ENCODE assay signal across 7 cellular contexts in the genomic region with DNA sequence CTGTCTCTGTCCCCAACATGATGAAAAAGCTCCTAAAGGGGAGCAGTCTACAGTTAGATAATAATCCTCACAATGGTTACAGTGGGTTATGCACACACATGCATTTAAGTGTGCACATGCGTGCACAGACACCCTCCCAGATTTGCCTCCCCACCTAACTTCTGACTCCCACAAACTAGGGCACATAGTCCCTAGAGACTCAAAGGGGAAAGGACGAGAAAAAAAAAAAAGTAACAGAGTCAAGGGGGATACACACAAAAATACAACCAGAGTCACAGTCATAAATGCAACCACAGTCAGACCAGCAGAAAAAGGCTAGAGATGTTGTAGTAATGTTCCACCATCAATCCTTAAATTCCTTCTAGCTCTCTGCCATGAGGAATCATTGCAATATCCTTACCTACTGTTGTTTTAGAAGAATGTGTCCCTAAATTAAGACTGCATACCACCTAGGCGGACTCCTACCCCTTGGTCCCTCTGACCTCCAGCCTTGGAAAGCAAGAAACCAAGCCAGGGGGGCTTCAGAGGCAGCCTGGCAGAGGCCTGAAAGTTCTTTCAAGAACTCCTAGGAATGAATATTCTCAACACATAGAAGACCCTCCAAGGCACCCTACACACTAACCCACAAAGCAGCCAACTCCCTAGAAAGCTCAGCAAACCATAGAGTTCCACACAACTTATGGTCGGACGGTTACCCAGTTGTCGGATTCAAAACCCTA. TPM values are rescaled to one million over a fixed set of nuclear protein-coding genes. Genes with fewer than 3 reads are reported as not detected.
A peak's percentile ranks its signal among the peaks of the same experiment; 100 is the strongest.
DNase-seq lines count a peak whose midpoint lies in the region; ATAC-seq and TF ChIP-seq lines count a peak whose summit lies in the region.

No MANE protein-coding gene starts in this region.

- peak overlapping the region; percentile 93 for H3K4me3 Mint-ChIP-seq in activated naive CD8-positive, alpha-beta T cell treated with anti-CD3 and anti-CD28 coated beads, Interleukin-2, amount 50 U/mL, for 24 hours

- peak overlapping the region; percentile 32 for H2AK9ac ChIP-seq in IMR-90 (replicated peaks; ENCODE audit: low read depth, low read length, poor library complexity)

- H3K23ac ChIP-seq in IMR-90 (ENCODE audit: low read depth, low read length): peak overlapping the region; percentile 97

- H3K4ac ChIP-seq in IMR-90 (ENCODE audit: low read depth, low read length): peak overlapping the region; percentile 85

- no peak overlapping the region for H3K18ac ChIP-seq in IMR-90 (ENCODE audit: low read depth, low read length)

- H3K4me2 ChIP-seq in IMR-90 (ENCODE audit: low read depth, low read length): peak overlapping the region; percentile 100

- peak overlapping the region; percentile 61; the same call in 1 of the 2 replicates for H3K56ac ChIP-seq in IMR-90 (ENCODE audit: extremely low read depth, insufficient read depth, low read length)

- H2BK5ac ChIP-seq in IMR-90 (ENCODE audit: low read depth, low read length, poor library complexity, severe bottlenecking): peak overlapping the region; percentile 71

- H4K91ac ChIP-seq in IMR-90 (ENCODE audit: insufficient read depth, low read depth, low read length): peak overlapping the region; percentile 44; the same call in 1 of the 2 replicates

- CTCF ChIA-PET in IMR-90 (lab: Yijun Ruan, JAX): interaction anchor here (1.3 kb wide), 1 partner anchor 10 kb away, joined by 3 read pairs; a partner anchor contains a TSS

- no peak for TF ChIP-seq POLR2A in IMR-90 (IDR thresholded peaks at IDR 0.05; ENCODE audit: low read depth, low read length)
- no peak for TF ChIP-seq POLR2A in suprapubic skin (IDR thresholded peaks at IDR 0.05)

- no peak overlapping the region for H2BK20ac ChIP-seq in IMR-90 (ENCODE audit: low read depth, low read length)

- no peaks in the 10 kb centered on the region for H3K9me3 Mint-ChIP-seq in activated naive CD8-positive, alpha-beta T cell treated with anti-CD3 and anti-CD28 coated beads, Interleukin-2, amount 50 U/mL, for 24 hours

- peaks cover 53% of the 10 kb centered on the region for H3K4me1 Mint-ChIP-seq in activated naive CD8-positive, alpha-beta T cell treated with anti-CD3 and anti-CD28 coated beads, Interleukin-2, amount 50 U/mL, for 24 hours

- no peak for TF ChIP-seq RAD21 in IMR-90 (IDR thresholded peaks at IDR 0.05; ENCODE audit: low read length)

- H3K4me3 ChIP-seq in IMR-90 (ENCODE audit: insufficient read depth, low read depth, low read length) (peak overlapping the region; percentile 78), kidney epithelial cell (ENCODE audit: low read depth, low read length) (peak overlapping the region; percentile 90), suprapubic skin (peak overlapping the region; percentile 96)

- no peak for TF ChIP-seq CTCF in IMR-90 (conservative IDR thresholded peaks at IDR 0.05; ENCODE audit: low read depth, low read length)
- no peak for TF ChIP-seq CTCF in kidney epithelial cell (IDR thresholded peaks at IDR 0.05; ENCODE audit: insufficient read depth, low read length, poor library complexity, severe bottlenecking)
- no peak for TF ChIP-seq CTCF in suprapubic skin (IDR thresholded peaks at IDR 0.05)

- no peak overlapping the region for H4K5ac ChIP-seq in IMR-90 (ENCODE audit: low read depth, low read length)

- H3K9me3 ChIP-seq in IMR-90 (ENCODE audit: control insufficient read depth, insufficient read depth, low read length): no peaks in the 10 kb centered on the region
- no peaks in the 10 kb centered on the region for H3K9me3 ChIP-seq in suprapubic skin

- no peak for ATAC-seq in IMR-90 (ENCODE audit: low read depth)
- no peak for ATAC-seq in activated naive CD8-positive, alpha-beta T cell treated with anti-CD3 and anti-CD28 coated beads, Interleukin-2, amount 50 U/mL, for 24 hours
- no peak for ATAC-seq in HG02938 (IDR thresholded peaks at IDR 0.05; ENCODE audit: unreplicated experiment)
- ATAC-seq in GM21526 (IDR thresholded peaks at IDR 0.05; ENCODE audit: low FRiP score, unreplicated experiment): no peak

- intact Hi-C loops in IMR-90 (cut with micrococcal nuclease): no loop called here

- H3K27me3 ChIP-seq in IMR-90 (ENCODE audit: control insufficient read depth, insufficient read depth, low read length) (no peaks in the 10 kb centered on the region), kidney epithelial cell (ENCODE audit: control insufficient read depth, insufficient read depth, low read length) (no peaks in the 10 kb centered on the region), suprapubic skin (no peaks in the 10 kb centered on the region)

- dilution Hi-C loops in IMR-90 (cut with HindIII; ENCODE audit: low sequenced_read_pairs, unreplicated experiment): no loop called here

- H3K36me3 Mint-ChIP-seq in activated naive CD8-positive, alpha-beta T cell treated with anti-CD3 and anti-CD28 coated beads, Interleukin-2, amount 50 U/mL, for 24 hours (ENCODE audit: low read depth): peaks cover 26% of the 10 kb centered on the region

- no peaks in the 10 kb centered on the region for H3K27me3 Mint-ChIP-seq in activated naive CD8-positive, alpha-beta T cell treated with anti-CD3 and anti-CD28 coated beads, Interleukin-2, amount 50 U/mL, for 24 hours

- H3K9ac ChIP-seq in IMR-90 (ENCODE audit: low read depth, low read length): peak overlapping the region; percentile 92

- POLR2A ChIA-PET in IMR-90 (lab: Charles Lee; ENCODE audit: unreplicated experiment): interaction anchor here (0.9 kb wide), 1 partner anchor 33 kb away, joined by 4 read pairs; no protein-coding TSS in a partner anchor

- no peak for TF ChIP-seq EP300 in suprapubic skin (IDR thresholded peaks at IDR 0.05)

- peak overlapping the region; percentile 92; the same call in 1 of the 2 replicates for H2AK5ac ChIP-seq in IMR-90 (ENCODE audit: low read depth, low read length)

- H4K8ac ChIP-seq in IMR-90 (ENCODE audit: low read depth in 2 of 2, low read length in 2 of 2): peak overlapping the region; percentile 19 to 67

- no peak for DNase-seq in IMR-90
- no peak for DNase-seq in activated naive CD8-positive, alpha-beta T cell treated with anti-CD3 and anti-CD28 coated beads, Interleukin-2, amount 50 U/mL, for 24 hours
- DNase-seq in kidney epithelial cell (ENCODE audit: low read depth): no peak
- DNase-seq in suprapubic skin (ENCODE audit: low spot score in 2 of 2): peak in 1 of 2 donors; percentile 55
- DNase-seq in HuH-7.5 (ENCODE audit: low spot score): no peak

- H2BK15ac ChIP-seq in IMR-90 (ENCODE audit: low read depth, low read length): no peak overlapping the region

- peaks cover 27 to 77% of the 10 kb centered on the region in 2 experiments for H3K79me1 ChIP-seq in IMR-90 (ENCODE audit: low read depth in 1 of 2, low read length in 2 of 2)

- peaks cover 13% of the 10 kb centered on the region for H3K4me1 ChIP-seq in IMR-90 (ENCODE audit: control insufficient read depth, insufficient read depth, low read length)
- peaks cover 59% of the 10 kb centered on the region for H3K4me1 ChIP-seq in suprapubic skin

- H3K36me3 ChIP-seq in IMR-90 (ENCODE audit: control insufficient read depth, insufficient read depth, low read length) (peaks cover 34% of the 10 kb centered on the region), kidney epithelial cell (ENCODE audit: control insufficient read depth, insufficient read depth, low read length) (peaks cover 2% of the 10 kb centered on the region), suprapubic skin (peaks cover 43% of the 10 kb centered on the region)

- 80% methylated on average over 1 of the region's 6 CpGs; no CpG with 5 or more reads in 1 of the 2 experiments for WGBS in IMR-90 (ENCODE audit: extremely low coverage in 2 of 2, insufficient read length in 1 of 2), 2 experiments
- 32% methylated on average over 6 of the region's 6 CpGs for WGBS in suprapubic skin

- in situ Hi-C loops in IMR-90 (cut with MboI; ENCODE audit: low sequenced_read_pairs): loop anchor here (25.0 kb wide), 1 partner anchor 420 kb away; a partner anchor contains a TSS

- H3K14ac ChIP-seq in IMR-90 (replicated peaks; ENCODE audit: low read depth, low read length): peak overlapping the region; percentile 98

- BruUV-seq in IMR-90 (replicated peaks; lab: Mats Ljungman, UMichigan): no TSS peak

- H4K20me1 ChIP-seq in IMR-90 (ENCODE audit: insufficient read depth, low read length): peaks cover 41% of the 10 kb centered on the region

- H3K27ac ChIP-seq in IMR-90 (ENCODE audit: insufficient read depth, low read length) (peak overlapping the region; percentile 92), suprapubic skin (peak overlapping the region; percentile 92)

- H2BK120ac ChIP-seq in IMR-90 (ENCODE audit: low read depth, low read length): no peak overlapping the region

- peak overlapping the region; percentile 86 for H2AFZ ChIP-seq in IMR-90 (replicated peaks; ENCODE audit: low read length, poor library complexity)

- peaks cover 24% of the 10 kb centered on the region for H3K9me1 ChIP-seq in IMR-90 (ENCODE audit: insufficient read depth, low read length)

- peak overlapping the region; percentile 90 for H3K27ac Mint-ChIP-seq in activated naive CD8-positive, alpha-beta T cell treated with anti-CD3 and anti-CD28 coated beads, Interleukin-2, amount 50 U/mL, for 24 hours

RNA-seq across cellular contexts. Expression of a gene that starts 1.3 kb away (rescaled TPM):
- total RNA-seq in IMR-90 (2012; rRNA removed): 1.9 and 2.7 TPM in 2 replicates
- polyA plus RNA-seq in IMR-90 (2012; rRNA removed): 20.1 and 22.2 TPM in 2 replicates
- 12.2 and 16.7 TPM in 2 replicates for polyA plus RNA-seq in IMR-90 (2012; cell fraction: cytosol; rRNA removed)
- polyA plus RNA-seq in IMR-90 (2012; cell fraction: nucleus; rRNA removed; ENCODE audit: low replicate concordance): 59.1 and 73.2 TPM in 2 replicates
- total RNA-seq in kidney epithelial cell: 21.5 and 21.7 TPM in 2 replicates
- total RNA-seq in suprapubic skin: 10 to 100 TPM; 19.3 to 36.2 (median 24.5) TPM

RNA-seq across cellular contexts. Expression of a gene that starts 6.2 kb away (rescaled TPM):
- total RNA-seq in IMR-90 (2012; rRNA removed) (94.7 and 97.7 TPM in 2 replicates), kidney epithelial cell (219 and 246 TPM in 2 replicates), suprapubic skin (10 to 100 TPM; 60.0 to 79.5 (median 69.6) TPM)
- polyA plus RNA-seq in IMR-90 (2012; rRNA removed): 84.6 and 89.1 TPM in 2 replicates
- 74.5 and 89.4 TPM in 2 replicates for polyA plus RNA-seq in IMR-90 (2012; cell fraction: cytosol; rRNA removed)
- polyA plus RNA-seq in IMR-90 (2012; cell fraction: nucleus; rRNA removed; ENCODE audit: low replicate concordance): 31.1 and 43.6 TPM in 2 replicates

RNA-seq across cellular contexts. Expression of a gene that starts 10.5 kb away (rescaled TPM):
- total RNA-seq in IMR-90 (2012; rRNA removed) (4.4 and 6.5 TPM in 2 replicates), kidney epithelial cell (11.8 and 14.5 TPM in 2 replicates), suprapubic skin (10 to 100 TPM; 16.6 to 41.0 (median 20.3) TPM)
- 8.3 and 9.8 TPM in 2 replicates for polyA plus RNA-seq in IMR-90 (2012; rRNA removed)
- 5.0 and 5.8 TPM in 2 replicates for polyA plus RNA-seq in IMR-90 (2012; cell fraction: cytosol; rRNA removed)
- 21.0 and 21.3 TPM in 2 replicates for polyA plus RNA-seq in IMR-90 (2012; cell fraction: nucleus; rRNA removed; ENCODE audit: low replicate concordance)

RNA-seq across cellular contexts. Expression of a gene that starts 10.6 kb away (rescaled TPM):
- total RNA-seq in IMR-90 (2012; rRNA removed) (1.8 and 2.5 TPM in 2 replicates), kidney epithelial cell (25.1 and 42.8 TPM in 2 replicates), suprapubic skin (10 to 100 TPM; 20.0 to 45.1 (median 31.0) TPM)
- polyA plus RNA-seq in IMR-90 (2012; rRNA removed): 25.2 and 33.3 TPM in 2 replicates
- 9.4 and 13.8 TPM in 2 replicates for polyA plus RNA-seq in IMR-90 (2012; cell fraction: cytosol; rRNA removed)
- 117 and 252 TPM in 2 replicates for polyA plus RNA-seq in IMR-90 (2012; cell fraction: nucleus; rRNA removed; ENCODE audit: low replicate concordance)

RNA-seq across cellular contexts. Expression of a gene that starts 20.3 kb away (rescaled TPM):
- total RNA-seq in IMR-90 (2012; rRNA removed): 114 and 123 TPM in 2 replicates
- polyA plus RNA-seq in IMR-90 (2012; rRNA removed): 138 and 153 TPM in 2 replicates
- polyA plus RNA-seq in IMR-90 (2012; cell fraction: cytosol; rRNA removed): 184 and 196 TPM in 2 replicates
- 101 and 135 TPM in 2 replicates for polyA plus RNA-seq in IMR-90 (2012; cell fraction: nucleus; rRNA removed; ENCODE audit: low replicate concordance)
- total RNA-seq in kidney epithelial cell: 220 and 242 TPM in 2 replicates
- 100 to 1,000 TPM; 145 to 213 (median 182) TPM for total RNA-seq in suprapubic skin
